In genomic region chr1:85707267-85707989, GRCh38 we compare ENCODE assay signal across 8 cellular contexts. TPM values are rescaled to one million over a fixed set of nuclear protein-coding genes. Genes with fewer than 3 reads are reported as not detected.
DNase-seq lines count a peak whose midpoint lies in the region; ATAC-seq, FAIRE-seq and TF ChIP-seq lines count a peak whose summit lies in the region.

No MANE protein-coding gene starts in this region.

- CTCF ChIA-PET in activated CD8-positive, alpha-beta memory T cell treated with anti-CD3 and anti-CD28 coated beads, Interleukin-2, amount 10 ng/mL, durations not matched to agents 7 days and 5 days (lab: Charles Lee): interaction anchor here (1.3 kb wide), 1 partner anchor 15 kb away, joined by 6 read pairs; no protein-coding TSS in a partner anchor

- no peak overlapping the region for H3K4me3 Mint-ChIP-seq in nephron progenitor cell
- no peak overlapping the region for H3K4me3 Mint-ChIP-seq in activated CD8-positive, alpha-beta memory T cell treated with anti-CD3 and anti-CD28 coated beads, Interleukin-2, amount 10 ng/mL, durations not matched to agents 7 days and 5 days

- peaks cover 38% of the 10 kb centered on the region for H3K36me3 Mint-ChIP-seq in nephron progenitor cell (ENCODE audit: low read depth)
- H3K36me3 Mint-ChIP-seq in activated CD8-positive, alpha-beta memory T cell treated with anti-CD3 and anti-CD28 coated beads, Interleukin-2, amount 10 ng/mL, durations not matched to agents 7 days and 5 days: peaks cover 29% of the 10 kb centered on the region

- H3K4me1 Mint-ChIP-seq in nephron progenitor cell: no peaks in the 10 kb centered on the region
- peaks cover 24% of the 10 kb centered on the region for H3K4me1 Mint-ChIP-seq in activated CD8-positive, alpha-beta memory T cell treated with anti-CD3 and anti-CD28 coated beads, Interleukin-2, amount 10 ng/mL, durations not matched to agents 7 days and 5 days

- H3K27me3 Mint-ChIP-seq in nephron progenitor cell (ENCODE audit: low read depth, poor library complexity): no peaks in the 10 kb centered on the region
- no peaks in the 10 kb centered on the region for H3K27me3 Mint-ChIP-seq in activated CD8-positive, alpha-beta memory T cell treated with anti-CD3 and anti-CD28 coated beads, Interleukin-2, amount 10 ng/mL, durations not matched to agents 7 days and 5 days

- H3K9me3 Mint-ChIP-seq in nephron progenitor cell: peaks cover 13% of the 10 kb centered on the region
- no peaks in the 10 kb centered on the region for H3K9me3 Mint-ChIP-seq in activated CD8-positive, alpha-beta memory T cell treated with anti-CD3 and anti-CD28 coated beads, Interleukin-2, amount 10 ng/mL, durations not matched to agents 7 days and 5 days (ENCODE audit: low read depth)

- H3K27me3 ChIP-seq in bronchial epithelial cell (ENCODE audit: control insufficient read depth, insufficient read depth, low read length): no peaks in the 10 kb centered on the region

- DNase-seq in NCI-H2107 treated with DMSO at 0.1 percent for 48 hours (lab: John Stamatoyannopoulos, UW; ENCODE audit: unreplicated experiment): peak; percentile 19
- DNase-seq in NCI-H2107 (lab: John Stamatoyannopoulos, UW): no peak
- peak; percentile 21 for DNase-seq in bronchial epithelial cell (ENCODE audit: low read depth)
- DNase-seq in nephron progenitor cell: peak; percentile 8
- DNase-seq in HCEC 1CT: no peak
- no peak for DNase-seq in activated CD8-positive, alpha-beta memory T cell treated with anti-CD3 and anti-CD28 coated beads, Interleukin-2, amount 10 ng/mL, durations not matched to agents 7 days and 5 days

- H3K36me3 ChIP-seq in bronchial epithelial cell (ENCODE audit: control insufficient read depth, insufficient read depth, low read length): peaks cover 1% of the 10 kb centered on the region

- H3K4me3 ChIP-seq in bronchial epithelial cell (ENCODE audit: low read depth, low read length): peak overlapping the region; percentile 47

- peak; percentile 29 for ATAC-seq in HG03442 (IDR thresholded peaks at IDR 0.05; ENCODE audit: unreplicated experiment)
- no peak for ATAC-seq in activated CD8-positive, alpha-beta memory T cell treated with anti-CD3 and anti-CD28 coated beads, Interleukin-2, amount 10 ng/mL, durations not matched to agents 7 days and 5 days
- ATAC-seq in GM19397 (IDR thresholded peaks at IDR 0.05; ENCODE audit: unreplicated experiment): no peak

- no peak for FAIRE-seq in bronchial epithelial cell (lab: Jason Lieb, UNC)

- no peak for TF ChIP-seq CTCF in bronchial epithelial cell (IDR thresholded peaks at IDR 0.05; ENCODE audit: insufficient read depth, low read length, severe bottlenecking)
- no peak for TF ChIP-seq CTCF in nephron progenitor cell (IDR thresholded peaks at IDR 0.05)

- H3K27ac Mint-ChIP-seq in nephron progenitor cell: no peak overlapping the region
- no peak overlapping the region for H3K27ac Mint-ChIP-seq in activated CD8-positive, alpha-beta memory T cell treated with anti-CD3 and anti-CD28 coated beads, Interleukin-2, amount 10 ng/mL, durations not matched to agents 7 days and 5 days

RNA-seq across cellular contexts. Expression of gene ZNHIT6, which starts 0.8 kb away (rescaled TPM):
- 6.1 and 8.2 TPM in 2 replicates for total RNA-seq in bronchial epithelial cell
- 10 to 100 TPM; 13.7 to 18.8 TPM for total RNA-seq in activated CD8-positive, alpha-beta memory T cell treated with anti-CD3 and anti-CD28 coated beads, Interleukin-2, amount 10 ng/mL, durations not matched to agents 7 days and 5 days

Comparison
In these comparisons a context has a peak if more than half of its experiments do, and no peak if none do; other contexts are left out.
1. DNase-seq: peak in NCI-H2107 treated with DMSO at 0.1 percent for 48 hours (single experiment), bronchial epithelial cell (single experiment) and nephron progenitor cell (single experiment); none in NCI-H2107 (single experiment), HCEC 1CT (single experiment) and activated CD8-positive, alpha-beta memory T cell treated with anti-CD3 and anti-CD28 coated beads, Interleukin-2, amount 10 ng/mL, durations not matched to agents 7 days and 5 days (single experiment).